ENCODE assay signal across 35 cellular contexts in the genomic region with DNA sequence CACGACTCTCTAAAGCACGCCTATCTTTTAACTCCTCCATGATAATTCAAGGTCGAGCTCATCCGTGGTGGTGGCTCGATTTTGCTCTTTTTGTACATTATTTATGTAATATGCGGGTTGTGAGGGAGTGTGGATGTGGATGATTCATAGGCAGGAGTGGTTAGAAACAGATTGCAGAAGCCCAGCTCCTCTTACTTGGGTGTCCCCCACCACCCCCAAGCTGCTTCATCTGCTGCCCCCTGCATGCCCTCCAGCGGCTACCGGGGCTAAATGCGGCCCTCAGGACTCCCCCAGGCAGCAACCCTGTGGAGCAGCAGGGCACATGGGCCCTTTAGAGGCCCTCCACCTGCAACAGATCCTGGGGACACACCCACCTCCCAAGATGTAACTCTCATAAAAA.
"Had no signal": no experiment of that assay in that cellular context is flagged by ENCODE, and none has a peak within 500 bp of the region (broad histone marks: within the 10 kb centered on the region; RNA-seq: fewer than 3 reads in every experiment).

No MANE protein-coding gene starts in this region.

- H3K27me3 ChIP-seq: adrenal gland, Peyer's patch had no signal

- H3K4me1 ChIP-seq: adrenal gland, Peyer's patch had no signal

- H3K27ac ChIP-seq: adrenal gland, Peyer's patch, RWPE1, VCaP had no signal

- H3K4me3 ChIP-seq: adrenal gland, Peyer's patch had no signal

- ATAC-seq: activated naive CD4-positive, alpha-beta T cell treated with anti-CD3 and anti-CD28 coated beads, Interleukin-2, amount 50 U/mL, for 72 hours; activated T-cell treated with anti-CD3 and anti-CD28 coated beads, Interleukin-2, amount 50 U/mL, for 4 hours; PC-3; Right ventricle myocardium inferior had no signal

- H3K9me3 ChIP-seq: adrenal gland, Peyer's patch had no signal

- H3K36me3 ChIP-seq: adrenal gland, Peyer's patch had no signal

- DNase-seq: activated B cell treated with CpG ODN at 0.5 μM for 24 hours; activated CD4-positive, alpha-beta memory T cell treated with anti-CD3 and anti-CD28 coated beads for 36 hours; activated CD4-positive, alpha-beta T cell treated with anti-CD3 and anti-CD28 coated beads for 4 hours; activated CD4-positive, alpha-beta T cell treated with anti-CD3 and anti-CD28 coated beads, Interleukin-2, amount 50 U/mL, for 1 hour; activated CD4-positive, CD25-positive, alpha-beta regulatory T cell treated with anti-CD3 and anti-CD28 coated beads, Interleukin-2, amount 50 U/mL, for 72 hours; activated CD8-positive, alpha-beta memory T cell treated with anti-CD3 and anti-CD28 coated beads, Interleukin-2, amount 50 U/mL, for 4 hours; activated gamma-delta T cell treated with Interleukin-2 at 50 U/mL for 16 hours; activated naive CD4-positive, alpha-beta T cell treated with anti-CD3 and anti-CD28 coated beads for 36 hours; activated T-cell treated with anti-CD3 and anti-CD28 coated beads for 4 hours; activated T-cell treated with anti-CD3 and anti-CD28 coated beads, Interleukin-2, amount 50 U/mL, for 4 hours; adrenal gland; central memory CD4-positive, alpha-beta T cell; MM.1S; MV-4-11; NCI-H1092 treated with DMSO at 0.1 percent for 48 hours; NCI-H1417 treated with DMSO at 0.1 percent for 48 hours; NCI-H187 treated with DMSO at 0.1 percent for 48 hours; NCI-H2081; NCI-H2171 treated with DMSO at 0.1 percent for 48 hours; NCI-H2227 treated with DMSO at 0.1 percent for 48 hours; NCI-H446 treated with DMSO at 0.1 percent for 48 hours; NCI-H524; NCI-H69; NCI-H82; PC-3; Peyer's patch; SIG-M5; SW 1271; T-helper 1 cell; T-helper 2 cell; T-helper 9 cell had no signal
